ENCODE assay signal across 32 cellular contexts in the genomic region with DNA sequence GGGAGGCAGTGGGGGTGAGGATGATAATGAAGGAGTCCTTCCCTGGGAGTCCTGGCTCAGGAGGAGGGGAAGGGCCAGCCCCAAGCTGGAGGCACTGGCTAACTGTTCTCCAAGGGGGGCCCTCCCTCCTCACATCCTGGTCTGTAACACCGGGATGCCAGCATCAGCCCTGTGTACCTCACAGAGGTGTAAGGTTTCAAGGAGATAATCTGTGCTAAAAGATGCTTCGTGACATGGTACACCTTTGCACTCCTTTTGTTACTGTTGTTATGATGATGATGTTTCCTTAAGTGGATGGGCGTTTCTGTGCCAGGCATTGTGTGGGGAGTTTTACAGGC.
DNase-seq lines count a peak whose midpoint lies in the region; TF ChIP-seq lines count a peak whose summit lies in the region.
"Had no signal": no experiment of that assay in that cellular context is flagged by ENCODE, and none has a peak within 500 bp of the region (broad histone marks: within the 10 kb centered on the region; RNA-seq: fewer than 3 reads in every experiment).

No MANE protein-coding gene starts in this region.

- H3K9me3 Mint-ChIP-seq in activated CD4-positive, alpha-beta memory T cell treated with anti-CD3 and anti-CD28 coated beads, Interleukin-2, amount 10 ng/mL, durations not matched to agents 7 days and 5 days: peaks cover 10% of the 10 kb centered on the region
- peaks cover 6% of the 10 kb centered on the region for H3K9me3 Mint-ChIP-seq in activated CD4-positive, alpha-beta memory T cell treated with anti-CD3 and anti-CD28 coated beads for 36 hours
- no peaks in the 10 kb centered on the region for H3K9me3 Mint-ChIP-seq in osteocyte (ENCODE audit: unreplicated experiment)
- H3K9me3 Mint-ChIP-seq in MCF 10A (ENCODE audit: unreplicated experiment): no peaks in the 10 kb centered on the region
- H3K9me3 Mint-ChIP-seq: activated T-cell treated with anti-CD3 and anti-CD28 coated beads, Interleukin-2, amount 50 U/mL, for 24 hours had no signal

- H3K36me3 ChIP-seq in HEK293 (ENCODE audit: control insufficient read depth in 2 of 2, insufficient read depth in 1 of 2, low read length in 2 of 2): no peaks in the 10 kb centered on the region
- H3K36me3 ChIP-seq in MM.1S (replicated peaks; ENCODE audit: insufficient read depth, low read length): no peaks in the 10 kb centered on the region
- no peaks in the 10 kb centered on the region for H3K36me3 ChIP-seq in spleen
- H3K36me3 ChIP-seq: left lung had no signal

- 75 to 81% (median 77%) methylated on average over 3 of the region's 3 CpGs for WGBS in spleen, 5 donors

- H3K79me2 ChIP-seq in MM.1S (ENCODE audit: low read length): no peaks in the 10 kb centered on the region

- peak; percentile 7 for DNase-seq in activated CD4-positive, alpha-beta memory T cell treated with anti-CD3 and anti-CD28 coated beads, Interleukin-2, amount 10 ng/mL, durations not matched to agents 7 days and 5 days
- no peak for DNase-seq in activated CD4-positive, alpha-beta memory T cell treated with anti-CD3 and anti-CD28 coated beads for 36 hours
- DNase-seq in NCI-H748 (lab: John Stamatoyannopoulos, UW; ENCODE audit: unreplicated experiment) (peak; percentile 50), osteocyte (ENCODE audit: extremely low spot score, unreplicated experiment) (peak; percentile 36), MCF 10A (ENCODE audit: unreplicated experiment) (no peak), MM.1S (no peak), spleen (no peak)
- DNase-seq: ACHN; activated CD4-positive, CD25-positive, alpha-beta regulatory T cell; activated naive CD4-positive, alpha-beta T cell; activated naive CD8-positive, alpha-beta T cell treated with anti-CD3 and anti-CD28 coated beads, Interleukin-2, amount 50 U/mL, for 24 hours; activated T-cell treated with anti-CD3 and anti-CD28 coated beads, Interleukin-2, amount 50 U/mL, for 24 hours; CD8-positive, alpha-beta memory T cell; DMS 273 treated with DMSO at 0.1 percent for 48 hours; effector memory CD4-positive, alpha-beta T cell; EL; erythroblast; hypothalamus; immature natural killer cell; left lung; NCI-H1694; NCI-H526; nephron progenitor cell; PC-9; SK-N-SH; stimulated activated naive B cell treated with anti-CD40 and anti-IgM and Interleukin-4, amounts not matched to agents 10 μg/mL and 1 μg/mL and 100 μg/mL, for 72 hours had no signal

- TF ChIP-seq CTCF in HEK293 (tag by site-specific recombination; IDR thresholded peaks at IDR 0.05) (no peak), osteocyte (IDR thresholded peaks at IDR 0.05) (no peak), MCF 10A (IDR thresholded peaks at IDR 0.05; ENCODE audit: unreplicated experiment) (no peak), MM.1S (IDR thresholded peaks at IDR 0.05; ENCODE audit: low read length) (no peak), spleen (IDR thresholded peaks at IDR 0.05 in 8 of 11, conservative IDR thresholded peaks at IDR 0.05 in 3 of 11) (no peak)

- POLR2A ChIA-PET in activated CD4-positive, alpha-beta memory T cell treated with anti-CD3 and anti-CD28 coated beads, Interleukin-2, amount 10 ng/mL, durations not matched to agents 7 days and 5 days (lab: Charles Lee): no interaction called here
- POLR2A ChIA-PET in activated CD4-positive, alpha-beta memory T cell treated with anti-CD3 and anti-CD28 coated beads for 36 hours (lab: Charles Lee): no interaction called here
- POLR2A ChIA-PET in HEK293 (lab: Yijun Ruan, JAX) (no interaction called here), MCF 10A (lab: Yijun Ruan, JAX) (no interaction called here)

- H3K4me3 ChIP-seq in HEK293 (ENCODE audit: low read depth, low read length): no peak overlapping the region
- H3K4me3 ChIP-seq in MM.1S (ENCODE audit: low read length): no peak overlapping the region
- no peak overlapping the region for H3K4me3 ChIP-seq in spleen
- H3K4me3 ChIP-seq: coronary artery, left lung, PC-9 had no signal

- no peaks in the 10 kb centered on the region for H4K20me1 ChIP-seq in MM.1S (ENCODE audit: insufficient read depth, low read length)

- H3K9me3 ChIP-seq in HEK293 (ENCODE audit: control insufficient read depth, insufficient read depth, low read depth, low read length): no peaks in the 10 kb centered on the region
- no peaks in the 10 kb centered on the region for H3K9me3 ChIP-seq in MM.1S (replicated peaks; ENCODE audit: insufficient read depth, low read length)
- H3K9me3 ChIP-seq in spleen: no peaks in the 10 kb centered on the region
- H3K9me3 ChIP-seq: left lung, SK-N-SH had no signal

- no peak for TF ChIP-seq POLR2A in spleen (IDR thresholded peaks at IDR 0.05)

- CTCF ChIA-PET in activated CD4-positive, alpha-beta memory T cell treated with anti-CD3 and anti-CD28 coated beads, Interleukin-2, amount 10 ng/mL, durations not matched to agents 7 days and 5 days (lab: Charles Lee): no interaction called here
- CTCF ChIA-PET in activated CD4-positive, alpha-beta memory T cell treated with anti-CD3 and anti-CD28 coated beads for 36 hours (lab: Charles Lee): interaction anchor here (1.0 kb wide), 1 partner anchor 19 kb away, joined by 3 read pairs; no protein-coding TSS in a partner anchor
- CTCF ChIA-PET in HEK293 (lab: Yijun Ruan, JAX): no interaction called here
- CTCF ChIA-PET in MCF 10A (lab: Yijun Ruan, JAX): no interaction called here

- H3K4me3 Mint-ChIP-seq in activated CD4-positive, alpha-beta memory T cell treated with anti-CD3 and anti-CD28 coated beads, Interleukin-2, amount 10 ng/mL, durations not matched to agents 7 days and 5 days: no peak overlapping the region
- no peak overlapping the region for H3K4me3 Mint-ChIP-seq in activated CD4-positive, alpha-beta memory T cell treated with anti-CD3 and anti-CD28 coated beads for 36 hours
- H3K4me3 Mint-ChIP-seq in osteocyte (ENCODE audit: unreplicated experiment): no peak overlapping the region
- no peak overlapping the region for H3K4me3 Mint-ChIP-seq in MCF 10A (ENCODE audit: unreplicated experiment)
- H3K4me3 Mint-ChIP-seq: activated naive CD8-positive, alpha-beta T cell treated with anti-CD3 and anti-CD28 coated beads, Interleukin-2, amount 50 U/mL, for 24 hours; activated T-cell treated with anti-CD3 and anti-CD28 coated beads, Interleukin-2, amount 50 U/mL, for 24 hours; CD8-positive, alpha-beta memory T cell; immature natural killer cell; memory B cell; nephron progenitor cell; stimulated activated naive B cell treated with anti-CD40 and anti-IgM and Interleukin-4, amounts not matched to agents 10 μg/mL and 1 μg/mL and 100 μg/mL, for 72 hours; T-helper 1 cell treated with Interleukin-12 subunit alpha and Interleukin-12 subunit beta and Interleukin-4 antibody, amounts not matched to agents 30 μg/mL and 1 μg/mL, for 36 hours; type B pancreatic cell had no signal

- H3K4me2 ChIP-seq in MM.1S (ENCODE audit: low read depth, low read length): no peak overlapping the region
- H3K4me2 ChIP-seq: KMS-11, PC-9, SK-N-SH had no signal

- H3K27ac ChIP-seq in HEK293 (ENCODE audit: extremely low read depth, low read depth, low read length) (no peak overlapping the region), MM.1S (ENCODE audit: low read length) (no peak overlapping the region), spleen (no peak overlapping the region)
- H3K27ac ChIP-seq: coronary artery, KMS-11, left lung, PC-9 had no signal

- no peaks in the 10 kb centered on the region for H3K9me2 ChIP-seq in MM.1S (replicated peaks; ENCODE audit: insufficient read depth, low read length)
- H3K9me2 ChIP-seq: SK-N-SH had no signal

- no TSS peak for BruUV-seq in MCF 10A (replicated peaks; lab: Mats Ljungman, UMichigan)

- H2AFZ ChIP-seq in MM.1S (ENCODE audit: low read length): no peak overlapping the region
- H2AFZ ChIP-seq: PC-9 had no signal

- H3K4me1 Mint-ChIP-seq in activated CD4-positive, alpha-beta memory T cell treated with anti-CD3 and anti-CD28 coated beads, Interleukin-2, amount 10 ng/mL, durations not matched to agents 7 days and 5 days: no peaks in the 10 kb centered on the region
- H3K4me1 Mint-ChIP-seq in activated CD4-positive, alpha-beta memory T cell treated with anti-CD3 and anti-CD28 coated beads for 36 hours (ENCODE audit: low read depth): peaks cover 4% of the 10 kb centered on the region
- H3K4me1 Mint-ChIP-seq in osteocyte (ENCODE audit: unreplicated experiment) (no peaks in the 10 kb centered on the region), MCF 10A (ENCODE audit: insufficient read depth, unreplicated experiment) (no peaks in the 10 kb centered on the region)
- H3K4me1 Mint-ChIP-seq: activated naive CD8-positive, alpha-beta T cell treated with anti-CD3 and anti-CD28 coated beads, Interleukin-2, amount 50 U/mL, for 24 hours; CD8-positive, alpha-beta memory T cell; immature natural killer cell had no signal

- no peaks in the 10 kb centered on the region for H3K27me3 ChIP-seq in MM.1S (replicated peaks; ENCODE audit: insufficient read depth, low read length)
- H3K27me3 ChIP-seq in spleen (replicated peaks in 1 of 7): peaks cover 0 to 30% (median 0%) of the 10 kb centered on the region in 7 donors

- H3K9ac ChIP-seq in MM.1S (ENCODE audit: low read length): no peak overlapping the region
- H3K9ac ChIP-seq: KMS-11, SK-N-SH had no signal

- no peak overlapping the region for H3K27ac Mint-ChIP-seq in activated CD4-positive, alpha-beta memory T cell treated with anti-CD3 and anti-CD28 coated beads, Interleukin-2, amount 10 ng/mL, durations not matched to agents 7 days and 5 days
- no peak overlapping the region for H3K27ac Mint-ChIP-seq in activated CD4-positive, alpha-beta memory T cell treated with anti-CD3 and anti-CD28 coated beads for 36 hours
- H3K27ac Mint-ChIP-seq in osteocyte (ENCODE audit: unreplicated experiment) (no peak overlapping the region), MCF 10A (ENCODE audit: low read depth, unreplicated experiment) (no peak overlapping the region)
- H3K27ac Mint-ChIP-seq: activated naive CD8-positive, alpha-beta T cell treated with anti-CD3 and anti-CD28 coated beads, Interleukin-2, amount 50 U/mL, for 24 hours; activated T-cell treated with anti-CD3 and anti-CD28 coated beads, Interleukin-2, amount 50 U/mL, for 24 hours; immature natural killer cell; memory B cell; nephron progenitor cell; stimulated activated naive B cell treated with anti-CD40 and anti-IgM and Interleukin-4, amounts not matched to agents 10 μg/mL and 1 μg/mL and 100 μg/mL, for 72 hours; T-helper 1 cell treated with Interleukin-12 subunit alpha and Interleukin-12 subunit beta and Interleukin-4 antibody, amounts not matched to agents 30 μg/mL and 1 μg/mL, for 36 hours; type B pancreatic cell had no signal

- intact Hi-C loops in activated CD4-positive, alpha-beta memory T cell treated with anti-CD3 and anti-CD28 coated beads for 36 hours (cut with micrococcal nuclease): no loop called here
- intact Hi-C loops in MCF 10A (cut with micrococcal nuclease) (no loop called here), spleen (cut with DNase I; ENCODE audit: low total_unique reads) (no loop called here)

- H3K27me3 Mint-ChIP-seq in activated CD4-positive, alpha-beta memory T cell treated with anti-CD3 and anti-CD28 coated beads, Interleukin-2, amount 10 ng/mL, durations not matched to agents 7 days and 5 days: peaks cover 11% of the 10 kb centered on the region
- H3K27me3 Mint-ChIP-seq in activated CD4-positive, alpha-beta memory T cell treated with anti-CD3 and anti-CD28 coated beads for 36 hours: peaks cover 8% of the 10 kb centered on the region
- H3K27me3 Mint-ChIP-seq in osteocyte (ENCODE audit: unreplicated experiment): peaks cover 28% of the 10 kb centered on the region
- H3K27me3 Mint-ChIP-seq in MCF 10A (ENCODE audit: insufficient read depth, unreplicated experiment): peaks cover 51% of the 10 kb centered on the region
- H3K27me3 Mint-ChIP-seq: activated T-cell treated with anti-CD3 and anti-CD28 coated beads, Interleukin-2, amount 50 U/mL, for 24 hours had no signal

- peaks cover 22% of the 10 kb centered on the region for H3F3A ChIP-seq in MM.1S (ENCODE audit: insufficient read depth, low read length)

- H3K4me1 ChIP-seq in HEK293 (ENCODE audit: control insufficient read depth, insufficient read depth, low read length) (no peaks in the 10 kb centered on the region), MM.1S (ENCODE audit: low read length) (peaks cover 26% of the 10 kb centered on the region), spleen (no peaks in the 10 kb centered on the region)
- H3K4me1 ChIP-seq: left lung had no signal

- H3K36me3 Mint-ChIP-seq in activated CD4-positive, alpha-beta memory T cell treated with anti-CD3 and anti-CD28 coated beads, Interleukin-2, amount 10 ng/mL, durations not matched to agents 7 days and 5 days (ENCODE audit: low read depth): peaks cover 4% of the 10 kb centered on the region
- no peaks in the 10 kb centered on the region for H3K36me3 Mint-ChIP-seq in activated CD4-positive, alpha-beta memory T cell treated with anti-CD3 and anti-CD28 coated beads for 36 hours
- H3K36me3 Mint-ChIP-seq in osteocyte (ENCODE audit: unreplicated experiment) (no peaks in the 10 kb centered on the region), MCF 10A (ENCODE audit: insufficient read depth, unreplicated experiment) (no peaks in the 10 kb centered on the region)
- H3K36me3 Mint-ChIP-seq: immature natural killer cell; stimulated activated naive B cell treated with anti-CD40 and anti-IgM and Interleukin-4, amounts not matched to agents 10 μg/mL and 1 μg/mL and 100 μg/mL, for 72 hours; type B pancreatic cell had no signal

Comparison
In these comparisons a context has a peak if more than half of its experiments do, and no peak if none do; other contexts are left out.
1. DNase-seq: peak in activated CD4-positive, alpha-beta memory T cell treated with anti-CD3 and anti-CD28 coated beads, Interleukin-2, amount 10 ng/mL, durations not matched to agents 7 days and 5 days (single experiment), NCI-H748 (single experiment) and osteocyte (single experiment); none in activated CD4-positive, alpha-beta memory T cell treated with anti-CD3 and anti-CD28 coated beads for 36 hours (single experiment), MCF 10A (single experiment), MM.1S (single experiment) and spleen (single experiment).